Comparison of ENCODE assay signal across 26 cellular contexts in genomic region chr5:100834519-100834918, GRCh38.
"Had no signal": no experiment of that assay in that cellular context is flagged by ENCODE, and none has a peak within 500 bp of the region (broad histone marks: within the 10 kb centered on the region; RNA-seq: fewer than 3 reads in every experiment).

No MANE protein-coding gene starts in this region.

- H3K9me3 Mint-ChIP-seq: activated CD8-positive, alpha-beta T cell treated with anti-CD3 and anti-CD28 coated beads for 36 hours; activated T-cell treated with anti-CD3 and anti-CD28 coated beads, Interleukin-2, amount 50 U/mL, for 4 hours; naive B cell; neural progenitor cell; T-cell had no signal

- DNase-seq: activated CD4-positive, alpha-beta T cell treated with anti-CD3 and anti-CD28 coated beads for 48 hours; activated CD8-positive, alpha-beta T cell treated with anti-CD3 and anti-CD28 coated beads for 36 hours; activated naive CD4-positive, alpha-beta T cell; activated naive CD8-positive, alpha-beta T cell treated with anti-CD3 and anti-CD28 coated beads, Interleukin-2, amount 10 ng/mL, durations not matched to agents 7 days and 5 days; activated T-cell treated with anti-CD3 and anti-CD28 coated beads, Interleukin-2, amount 50 U/mL, for 4 hours; dorsolateral prefrontal cortex; effector memory CD4-positive, alpha-beta T cell; left ventricle myocardium inferior; naive B cell; occipital lobe; stimulated activated CD4-positive, alpha-beta T cell treated with anti-CD3 and anti-CD28 coated beads, Interleukin-1b, Interleukin-23, amount 100 ng/mL, for 48 hours; stimulated activated CD4-positive, alpha-beta T cell treated with anti-CD3 and anti-CD28 coated beads, Interleukin-4, amount 100 ng/mL, for 4 hours; stimulated activated CD8-positive, alpha-beta memory T cell treated with anti-CD3 and anti-CD28 coated beads, Interleukin-4, amount 100 ng/mL, for 48 hours; stimulated activated naive CD4-positive, alpha-beta T cell treated with Interleukin-2 at 50 U/mL for 16 hours; T-cell had no signal

- H3K4me3 ChIP-seq: ascending aorta, cardiac muscle cell, coronary artery, dorsolateral prefrontal cortex, left ventricle myocardium inferior, lung, neural progenitor cell, right atrium auricular region, smooth muscle cell, tibial nerve had no signal

- H3K4me2 ChIP-seq: neural progenitor cell, smooth muscle cell had no signal

- H3K27me3 Mint-ChIP-seq: activated CD8-positive, alpha-beta T cell treated with anti-CD3 and anti-CD28 coated beads for 36 hours; activated naive CD8-positive, alpha-beta T cell treated with anti-CD3 and anti-CD28 coated beads, Interleukin-2, amount 10 ng/mL, durations not matched to agents 7 days and 5 days; brain; naive B cell; T-cell had no signal

- H3K9ac ChIP-seq: neural progenitor cell, parathyroid adenoma had no signal

- H3K79me2 ChIP-seq: parathyroid adenoma had no signal

- H3K27me3 ChIP-seq: ascending aorta, cardiac muscle cell, dorsolateral prefrontal cortex, neural progenitor cell, right atrium auricular region, tibial nerve had no signal

- FAIRE-seq: islet of Langerhans had no signal

- H3K9me3 ChIP-seq: ascending aorta, left ventricle myocardium inferior, right atrium auricular region, tibial nerve had no signal

- H3K4me1 ChIP-seq: ascending aorta, neural progenitor cell, parathyroid adenoma, right atrium auricular region had no signal

- H3K36me3 ChIP-seq: ascending aorta, cardiac muscle cell, left ventricle myocardium inferior, neural progenitor cell, right atrium auricular region, tibial nerve had no signal

- H3K27ac Mint-ChIP-seq: activated CD8-positive, alpha-beta T cell treated with anti-CD3 and anti-CD28 coated beads for 36 hours; activated naive CD8-positive, alpha-beta T cell treated with anti-CD3 and anti-CD28 coated beads, Interleukin-2, amount 10 ng/mL, durations not matched to agents 7 days and 5 days; brain; neural progenitor cell; T-cell had no signal

- H3K4me3 Mint-ChIP-seq: activated CD8-positive, alpha-beta T cell treated with anti-CD3 and anti-CD28 coated beads for 36 hours; activated naive CD8-positive, alpha-beta T cell treated with anti-CD3 and anti-CD28 coated beads, Interleukin-2, amount 10 ng/mL, durations not matched to agents 7 days and 5 days; activated T-cell treated with anti-CD3 and anti-CD28 coated beads, Interleukin-2, amount 50 U/mL, for 4 hours; brain; naive B cell; neural progenitor cell; T-cell had no signal

- ATAC-seq: activated CD8-positive, alpha-beta T cell treated with anti-CD3 and anti-CD28 coated beads for 36 hours; activated T-cell treated with anti-CD3 and anti-CD28 coated beads, Interleukin-2, amount 50 U/mL, for 4 hours; T-cell had no signal

- H2AFZ ChIP-seq: neural progenitor cell, parathyroid adenoma had no signal

- H3K4me1 Mint-ChIP-seq: neural progenitor cell had no signal

- H3K27ac ChIP-seq: ascending aorta, cardiac muscle cell, coronary artery, dorsolateral prefrontal cortex, left ventricle myocardium inferior, neural progenitor cell, parathyroid adenoma, right atrium auricular region, tibial nerve had no signal
